Comparison of ENCODE assay signal across 1 cellular context in genomic region chr1:40692429-40692905, GRCh38.
A peak's percentile ranks its signal among the peaks of the same experiment; 100 is the strongest.
TF ChIP-seq lines count a peak whose summit lies in the region.

No MANE protein-coding gene starts in this region.

TF ChIP-seq in HepG2, 621 proteins besides CTCF, POLR2A, EP300 and RAD21 (continued from another document and continues in another):
- peak; percentile 26; the same call in 1 of the 2 replicates for TF ChIP-seq RAD51 (IDR thresholded peaks at IDR 0.05; ENCODE audit: borderline replicate concordance)
- TF ChIP-seq ZNF746 (CRISPR knock-in tag; IDR thresholded peaks at IDR 0.05): no peak
- no peak for TF ChIP-seq ZFP36L2 (CRISPR knock-in tag; IDR thresholded peaks at IDR 0.05)
- TF ChIP-seq ELF1 (CRISPR knock-in tag; IDR thresholded peaks at IDR 0.05): no peak
- TF ChIP-seq AKNA (CRISPR knock-in tag; IDR thresholded peaks at IDR 0.05; ENCODE audit: borderline replicate concordance): no peak
- TF ChIP-seq SNAI1 (CRISPR knock-in tag; IDR thresholded peaks at IDR 0.05; ENCODE audit: borderline replicate concordance): 0 out of 2 replicates have a peak, but pooled peaks have one; percentile 26
- no peak for TF ChIP-seq NFKB2 (CRISPR knock-in tag; IDR thresholded peaks at IDR 0.05; ENCODE audit: borderline replicate concordance)
- peak; percentile 49; the same call in 1 of the 2 replicates for TF ChIP-seq ZNF329 (CRISPR knock-in tag; IDR thresholded peaks at IDR 0.05; ENCODE audit: low read depth)
- no peak for TF ChIP-seq ZBTB25 (CRISPR knock-in tag; IDR thresholded peaks at IDR 0.05)
- TF ChIP-seq POLR2G (IDR thresholded peaks at IDR 0.05; ENCODE audit: low read depth, low read length): no peak
- no peak for TF ChIP-seq SYNCRIP (IDR thresholded peaks at IDR 0.05; ENCODE audit: insufficient read depth, low read depth, low read length)
- no peak for TF ChIP-seq GMEB1 (CRISPR knock-in tag; IDR thresholded peaks at IDR 0.05; ENCODE audit: borderline replicate concordance)
- no peak for TF ChIP-seq HOMEZ (CRISPR knock-in tag; IDR thresholded peaks at IDR 0.05; ENCODE audit: low read depth)
- TF ChIP-seq ZBTB40 (IDR thresholded peaks at IDR 0.05): no peak
- no peak for TF ChIP-seq ZBTB40 (CRISPR knock-in tag; IDR thresholded peaks at IDR 0.05)
- TF ChIP-seq HMG20B (CRISPR knock-in tag; conservative IDR thresholded peaks at IDR 0.05): 0 out of 2 replicates have a peak, but pooled peaks have one; percentile 30
- no peak for TF ChIP-seq U2AF2 (IDR thresholded peaks at IDR 0.05; ENCODE audit: low read depth, low read length)
- TF ChIP-seq ZNF335 (CRISPR knock-in tag; IDR thresholded peaks at IDR 0.05): peak; percentile 17; the same call in 1 of the 2 replicates
- no peak for TF ChIP-seq ZNF230 (CRISPR knock-in tag; IDR thresholded peaks at IDR 0.05)
- TF ChIP-seq BORCS8-MEF2B (CRISPR knock-in tag; IDR thresholded peaks at IDR 0.05): no peak; the same call in 1 of the 2 replicates
- TF ChIP-seq KLF15 (CRISPR knock-in tag; IDR thresholded peaks at IDR 0.05; ENCODE audit: borderline replicate concordance): no peak
- TF ChIP-seq CBFB (CRISPR knock-in tag; IDR thresholded peaks at IDR 0.05): 0 out of 2 replicates have a peak, but pooled peaks have one; percentile 13
- no peak for TF ChIP-seq IRF9 (CRISPR knock-in tag; IDR thresholded peaks at IDR 0.05; ENCODE audit: borderline replicate concordance)
- 0 out of 2 replicates have a peak, but pooled peaks have one; percentile 0 for TF ChIP-seq BRF2 (CRISPR knock-in tag; IDR thresholded peaks at IDR 0.05)
- no peak for TF ChIP-seq MAFK (conservative IDR thresholded peaks at IDR 0.05 in 1 of 2, IDR thresholded peaks at IDR 0.05 in 1 of 2; ENCODE audit: low read length in 2 of 2)
- peak; percentile 15; the same call in 1 of the 2 replicates for TF ChIP-seq AKAP8 (CRISPR knock-in tag; IDR thresholded peaks at IDR 0.05)
- no peak for TF ChIP-seq TERF1 (CRISPR knock-in tag; IDR thresholded peaks at IDR 0.05)
- no peak for TF ChIP-seq HNRNPL (IDR thresholded peaks at IDR 0.05; ENCODE audit: low read depth, low read length)
- 0 out of 2 replicates have a peak, but pooled peaks have one; percentile 51 for TF ChIP-seq ZNF660 (CRISPR knock-in tag; IDR thresholded peaks at IDR 0.05; ENCODE audit: borderline replicate concordance, low read depth)
- TF ChIP-seq CREB3 (CRISPR knock-in tag; IDR thresholded peaks at IDR 0.05): no peak
- TF ChIP-seq TEAD3 (CRISPR knock-in tag; optimal IDR thresholded peaks at IDR 0.05; ENCODE audit: borderline replicate concordance): peak; percentile 4
- TF ChIP-seq ZKSCAN1 (IDR thresholded peaks at IDR 0.05; ENCODE audit: low read length): no peak
- no peak for TF ChIP-seq SRSF4 (IDR thresholded peaks at IDR 0.05; ENCODE audit: low read depth, low read length, poor library complexity, severe bottlenecking)
- TF ChIP-seq ZNF333 (CRISPR knock-in tag; IDR thresholded peaks at IDR 0.05; ENCODE audit: borderline replicate concordance): peak; percentile 24; the same call in 1 of the 2 replicates
